Comparison of ENCODE assay signal across 8 cellular contexts in genomic region chr1:116151739-116152576, GRCh38. TPM values are rescaled to one million over a fixed set of nuclear protein-coding genes. Genes with fewer than 3 reads are reported as not detected.
DNase-seq lines count a peak whose midpoint lies in the region; ATAC-seq and TF ChIP-seq lines count a peak whose summit lies in the region.

No MANE protein-coding gene starts in this region.

- H3K27ac ChIP-seq in OCI-LY3 (ENCODE audit: low read length) (no peak overlapping the region), fibroblast of lung (ENCODE audit: insufficient read depth, low read length) (no peak overlapping the region)

- H3K36me3 Mint-ChIP-seq in activated T-cell treated with anti-CD3 and anti-CD28 coated beads, Interleukin-2, amount 50 U/mL, for 4 hours (ENCODE audit: insufficient read depth) = no peaks in the 10 kb centered on the region
- H3K36me3 Mint-ChIP-seq in naive thymus-derived CD8-positive, alpha-beta T cell = no peaks in the 10 kb centered on the region
- no peaks in the 10 kb centered on the region for H3K36me3 Mint-ChIP-seq in stimulated activated naive B cell treated with anti-CD40 and anti-IgM and Interleukin-4, amounts not matched to agents 10 μg/mL and 1 μg/mL and 100 μg/mL, for 72 hours

- H3K27ac Mint-ChIP-seq in naive thymus-derived CD8-positive, alpha-beta T cell = peak overlapping the region; percentile 85 to 97 (median 94)
- peak overlapping the region; percentile 70 for H3K27ac Mint-ChIP-seq in stimulated activated naive B cell treated with anti-CD40 and anti-IgM and Interleukin-4, amounts not matched to agents 10 μg/mL and 1 μg/mL and 100 μg/mL, for 72 hours

- H3K4me1 Mint-ChIP-seq in activated T-cell treated with anti-CD3 and anti-CD28 coated beads, Interleukin-2, amount 50 U/mL, for 4 hours (ENCODE audit: low read depth) = peaks cover 18% of the 10 kb centered on the region
- H3K4me1 Mint-ChIP-seq in naive thymus-derived CD8-positive, alpha-beta T cell = peaks cover 21 to 36% (median 30%) of the 10 kb centered on the region in 4 donors
- H3K4me1 Mint-ChIP-seq in stimulated activated naive B cell treated with anti-CD40 and anti-IgM and Interleukin-4, amounts not matched to agents 10 μg/mL and 1 μg/mL and 100 μg/mL, for 72 hours = peaks cover 7 to 20% of the 10 kb centered on the region in 2 donors

- H3K9me3 ChIP-seq in OCI-LY3 (ENCODE audit: insufficient read depth, low read length) = no peaks in the 10 kb centered on the region
- no peaks in the 10 kb centered on the region for H3K9me3 ChIP-seq in fibroblast of lung (ENCODE audit: control insufficient read depth, insufficient read depth, low read depth, low read length)

- DNase-seq in D341Med (ENCODE audit: low spot score) (peak; percentile 92), HT1080 (ENCODE audit: low read depth) (peak; percentile 81), fibroblast of lung (ENCODE audit: low read depth in 2 of 2) (peak; percentile 67 to 71)
- peak; percentile 76 for DNase-seq in activated T-cell treated with anti-CD3 and anti-CD28 coated beads, Interleukin-2, amount 50 U/mL, for 4 hours
- DNase-seq in naive thymus-derived CD8-positive, alpha-beta T cell = peak; percentile 70 to 82 (median 76)
- DNase-seq in stimulated activated naive B cell treated with anti-CD40 and anti-IgM and Interleukin-4, amounts not matched to agents 10 μg/mL and 1 μg/mL and 100 μg/mL, for 72 hours = peak; percentile 73

- H2AFZ ChIP-seq in OCI-LY3 (ENCODE audit: low read depth, low read length) (peak overlapping the region; percentile 89; the same call in 1 of the 2 replicates), fibroblast of lung (ENCODE audit: low read length) (peak overlapping the region; percentile 54)

- peak; percentile 97 for ATAC-seq in GM21381 (IDR thresholded peaks at IDR 0.05; ENCODE audit: unreplicated experiment)
- ATAC-seq in activated T-cell treated with anti-CD3 and anti-CD28 coated beads, Interleukin-2, amount 50 U/mL, for 4 hours = peak; percentile 99
- peak; percentile 90 to 95 for ATAC-seq in naive thymus-derived CD8-positive, alpha-beta T cell
- ATAC-seq in stimulated activated naive B cell treated with anti-CD40 and anti-IgM and Interleukin-4, amounts not matched to agents 10 μg/mL and 1 μg/mL and 100 μg/mL, for 72 hours (replicated peaks) = peak; percentile 98 to 99

- H3K27me3 Mint-ChIP-seq in activated T-cell treated with anti-CD3 and anti-CD28 coated beads, Interleukin-2, amount 50 U/mL, for 4 hours (ENCODE audit: low read depth) = no peaks in the 10 kb centered on the region
- H3K27me3 Mint-ChIP-seq in naive thymus-derived CD8-positive, alpha-beta T cell = no peaks in the 10 kb centered on the region
- H3K27me3 Mint-ChIP-seq in stimulated activated naive B cell treated with anti-CD40 and anti-IgM and Interleukin-4, amounts not matched to agents 10 μg/mL and 1 μg/mL and 100 μg/mL, for 72 hours = peaks cover 24 to 39% of the 10 kb centered on the region in 2 donors

- H3K4me1 ChIP-seq in OCI-LY3 (ENCODE audit: low read length) (no peaks in the 10 kb centered on the region), fibroblast of lung (ENCODE audit: control insufficient read depth, extremely low read depth, insufficient read depth, low read length) (no peaks in the 10 kb centered on the region)

- TF ChIP-seq CTCF in OCI-LY3 (IDR thresholded peaks at IDR 0.05; ENCODE audit: low read depth, low read length) (peak; percentile 64), fibroblast of lung (conservative IDR thresholded peaks at IDR 0.05 in 1 of 2, IDR thresholded peaks at IDR 0.05 in 1 of 2; ENCODE audit: low read depth in 1 of 2, low read length in 2 of 2) (peak; percentile 56 to 75)

- H3K36me3 ChIP-seq in OCI-LY3 (replicated peaks; ENCODE audit: low read depth, low read length) = no peaks in the 10 kb centered on the region
- no peaks in the 10 kb centered on the region for H3K36me3 ChIP-seq in fibroblast of lung (ENCODE audit: control insufficient read depth, insufficient read depth, low read length)

- peak overlapping the region; percentile 65 for H3K4me3 Mint-ChIP-seq in activated T-cell treated with anti-CD3 and anti-CD28 coated beads, Interleukin-2, amount 50 U/mL, for 4 hours
- peak overlapping the region; percentile 75 to 89 (median 85) for H3K4me3 Mint-ChIP-seq in naive thymus-derived CD8-positive, alpha-beta T cell
- H3K4me3 Mint-ChIP-seq in stimulated activated naive B cell treated with anti-CD40 and anti-IgM and Interleukin-4, amounts not matched to agents 10 μg/mL and 1 μg/mL and 100 μg/mL, for 72 hours = peak overlapping the region; percentile 76 to 79

- H3K9ac ChIP-seq in OCI-LY3 (ENCODE audit: low read length) (peak overlapping the region; percentile 74), fibroblast of lung (ENCODE audit: insufficient read depth, low read length) (peak overlapping the region; percentile 54)

- H3K4me2 ChIP-seq in OCI-LY3 (ENCODE audit: low read length) (peak overlapping the region; percentile 86), fibroblast of lung (ENCODE audit: extremely low read depth, insufficient read depth, low read length) (peak overlapping the region; percentile 77)

- H3K27me3 ChIP-seq in OCI-LY3 (ENCODE audit: low read depth, low read length) (no peaks in the 10 kb centered on the region), fibroblast of lung (ENCODE audit: control insufficient read depth, insufficient read depth, low read length) (peaks cover 6% of the 10 kb centered on the region)

- H4K20me1 ChIP-seq in OCI-LY3 (ENCODE audit: insufficient read depth, low read length) = no peaks in the 10 kb centered on the region
- no peaks in the 10 kb centered on the region for H4K20me1 ChIP-seq in fibroblast of lung (ENCODE audit: control insufficient read depth, extremely low read depth, insufficient read depth, low read length)

- H3K4me3 ChIP-seq in OCI-LY3 (ENCODE audit: low read length) (peak overlapping the region; percentile 87), fibroblast of lung (replicated peaks in 1 of 4; ENCODE audit: control extremely low read depth in 1 of 4, insufficient read depth in 1 of 4, low read depth in 3 of 4, low read length in 4 of 4) (peak overlapping the region; percentile 2 to 55 (median 41))

- H3K79me2 ChIP-seq in OCI-LY3 (ENCODE audit: low read length) = no peaks in the 10 kb centered on the region
- H3K79me2 ChIP-seq in fibroblast of lung (ENCODE audit: control insufficient read depth, insufficient read depth, low read length) = no peaks in the 10 kb centered on the region

- POLR2A ChIA-PET in naive thymus-derived CD8-positive, alpha-beta T cell (lab: Charles Lee) = interaction anchor here (0.5 to 2.1 kb wide), 6 partner anchors 12 to 759 kb away, joined by 3 to 15 read pairs (median 6); no protein-coding TSS in a partner anchor

- H3K9me3 Mint-ChIP-seq in activated T-cell treated with anti-CD3 and anti-CD28 coated beads, Interleukin-2, amount 50 U/mL, for 4 hours = peaks cover 2% of the 10 kb centered on the region
- peaks cover 0 to 3% (median 0%) of the 10 kb centered on the region in 9 donors for H3K9me3 Mint-ChIP-seq in naive thymus-derived CD8-positive, alpha-beta T cell
- H3K9me3 Mint-ChIP-seq in stimulated activated naive B cell treated with anti-CD40 and anti-IgM and Interleukin-4, amounts not matched to agents 10 μg/mL and 1 μg/mL and 100 μg/mL, for 72 hours = no peaks in the 10 kb centered on the region

RNA-seq across cellular contexts. Expression of gene MAB21L3, which starts 40.8 kb away (rescaled TPM):
- total RNA-seq in HT1080 (2014; rRNA removed; shearing (Covaris generic)) = 1.2 TPM in 1 of 2 replicates, not detected in the other
- polyA plus RNA-seq in HT1080 (2015; cell fraction: cytosol; rRNA removed) = not detected in 2 replicates
- 0.05 TPM in 1 of 2 replicates, not detected in the other for polyA plus RNA-seq in HT1080 (2015; cell fraction: nucleus; rRNA removed)
- total RNA-seq in activated T-cell treated with anti-CD3 and anti-CD28 coated beads, Interleukin-2, amount 50 U/mL, for 4 hours = not detected
- total RNA-seq in fibroblast of lung = 0.66 and 0.77 TPM in 2 replicates
- 0.08 and 0.18 TPM in 2 replicates for polyA plus RNA-seq in fibroblast of lung
- polyA plus RNA-seq in fibroblast of lung (2012) = 0.43 TPM in 1 of 2 replicates, not detected in the other
- 0.22 and 0.86 TPM in 2 replicates for polyA minus RNA-seq in fibroblast of lung (ENCODE audit: low replicate concordance)
- total RNA-seq in naive thymus-derived CD8-positive, alpha-beta T cell = not detected
- polyA plus RNA-seq in naive thymus-derived CD8-positive, alpha-beta T cell = not detected
